ENCODE assay signal across 8 cellular contexts in the genomic region with DNA sequence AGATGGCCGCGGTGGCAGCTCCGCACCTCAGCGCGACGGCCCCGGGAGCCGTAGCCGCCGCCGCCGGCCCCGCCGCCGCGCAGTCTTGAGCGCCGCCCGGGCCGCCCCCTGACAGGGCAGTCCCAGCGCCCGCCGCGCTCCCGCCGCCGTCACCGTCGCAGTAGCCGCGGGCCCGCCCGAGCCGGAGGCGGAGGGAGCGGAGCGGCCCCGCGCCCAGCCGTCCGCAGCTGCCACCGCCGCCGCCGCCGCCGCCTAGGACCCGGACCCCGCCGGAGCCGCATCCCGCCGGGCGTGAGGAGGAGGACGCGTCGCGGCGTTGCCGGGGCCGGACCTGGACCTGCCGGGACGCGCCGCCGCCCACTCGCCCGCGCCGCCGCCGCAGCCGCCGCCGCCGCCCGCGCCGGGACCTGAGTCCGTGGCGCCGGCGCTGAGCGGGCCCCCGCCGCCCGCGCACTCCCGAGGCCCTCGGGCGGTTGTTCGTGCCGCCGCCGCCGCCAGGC. TPM values are rescaled to one million over a fixed set of nuclear protein-coding genes. Genes with fewer than 3 reads are reported as not detected.
A peak's percentile ranks its signal among the peaks of the same experiment; 100 is the strongest.
DNase-seq lines count a peak whose midpoint lies in the region; ATAC-seq and TF ChIP-seq lines count a peak whose summit lies in the region.

No MANE protein-coding gene starts in this region.

- intact Hi-C loops in sciatic nerve (cut with DNase I), result no loop called here

- peaks cover 15% of the 10 kb centered on the region for H3K79me2 ChIP-seq in ACC112 (ENCODE audit: control insufficient read depth, insufficient read depth, low read length, unreplicated experiment)

- no peaks in the 10 kb centered on the region for H3K36me3 ChIP-seq in ACC112 (ENCODE audit: insufficient read depth, low read length)
- no peaks in the 10 kb centered on the region for H3K36me3 ChIP-seq in rectal smooth muscle tissue (ENCODE audit: control insufficient read depth, insufficient read depth, low read length)

- H3K27ac ChIP-seq in ACC112 (ENCODE audit: low read depth, low read length), result no peak overlapping the region
- H3K27ac ChIP-seq in rectal smooth muscle tissue (ENCODE audit: low read depth, low read length), result peak overlapping the region; percentile 8

- H3K27me3 ChIP-seq in ACC112 (ENCODE audit: insufficient read depth, low read length), result peaks cover 46% of the 10 kb centered on the region
- H3K27me3 ChIP-seq in rectal smooth muscle tissue (ENCODE audit: control insufficient read depth, insufficient read depth, low read length), result peaks cover 2% of the 10 kb centered on the region

- no peaks in the 10 kb centered on the region for H3K4me1 ChIP-seq in ACC112 (ENCODE audit: control insufficient read depth, insufficient read depth, low read length, unreplicated experiment)
- H3K4me1 ChIP-seq in rectal smooth muscle tissue (ENCODE audit: control insufficient read depth, insufficient read depth, low read length), result peaks cover 12% of the 10 kb centered on the region

- H3K4me1 Mint-ChIP-seq in chondrocyte (ENCODE audit: low read depth), result peaks cover 38% of the 10 kb centered on the region

- H3K9ac ChIP-seq in rectal smooth muscle tissue (ENCODE audit: low read length), result no peak overlapping the region

- H3K4me3 ChIP-seq in ACC112 (ENCODE audit: low read depth, low read length) (peak overlapping the region; percentile 82), rectal smooth muscle tissue (ENCODE audit: low read length) (peak overlapping the region; percentile 44)

- no peaks in the 10 kb centered on the region for H3K9me3 Mint-ChIP-seq in chondrocyte (ENCODE audit: low read depth)

- H2AFZ ChIP-seq in ACC112 (ENCODE audit: low read length, unreplicated experiment), result no peak overlapping the region

- no peak for TF ChIP-seq CTCF in chondrocyte (IDR thresholded peaks at IDR 0.05)

- DNase-seq in chondrocyte (ENCODE audit: low spot score) (no peak), sciatic nerve (ENCODE audit: low spot score) (no peak), HK-2 (ENCODE audit: unreplicated experiment) (no peak)
- DNase-seq in activated CD8-positive, alpha-beta memory T cell treated with anti-CD3 and anti-CD28 coated beads, Interleukin-2, amount 50 U/mL, for 48 hours, result no peak

- no peak overlapping the region for H3K27ac Mint-ChIP-seq in chondrocyte (ENCODE audit: unreplicated experiment)

- H3K27me3 Mint-ChIP-seq in chondrocyte (ENCODE audit: low read depth), result peaks cover 13% of the 10 kb centered on the region

- ATAC-seq in GM19438 (IDR thresholded peaks at IDR 0.05; ENCODE audit: low read depth, unreplicated experiment), result peak; percentile 13
- ATAC-seq in HG03521 (IDR thresholded peaks at IDR 0.05; ENCODE audit: unreplicated experiment), result peak; percentile 9
- ATAC-seq in sciatic nerve, result no peak

- peak overlapping the region; percentile 90 for H3K4me3 Mint-ChIP-seq in chondrocyte (ENCODE audit: unreplicated experiment)

- no peaks in the 10 kb centered on the region for H3K36me3 Mint-ChIP-seq in chondrocyte (ENCODE audit: low read depth)

RNA-seq across cellular contexts. Expression of a gene that starts 0.3 kb away (rescaled TPM):
- total RNA-seq in chondrocyte, result 16.8 to 23.9 TPM (median 19.8 TPM) in 3 replicates
- total RNA-seq in sciatic nerve, result 69.3 TPM
